ENCODE assay signal across 1 cellular context in the genomic region with DNA sequence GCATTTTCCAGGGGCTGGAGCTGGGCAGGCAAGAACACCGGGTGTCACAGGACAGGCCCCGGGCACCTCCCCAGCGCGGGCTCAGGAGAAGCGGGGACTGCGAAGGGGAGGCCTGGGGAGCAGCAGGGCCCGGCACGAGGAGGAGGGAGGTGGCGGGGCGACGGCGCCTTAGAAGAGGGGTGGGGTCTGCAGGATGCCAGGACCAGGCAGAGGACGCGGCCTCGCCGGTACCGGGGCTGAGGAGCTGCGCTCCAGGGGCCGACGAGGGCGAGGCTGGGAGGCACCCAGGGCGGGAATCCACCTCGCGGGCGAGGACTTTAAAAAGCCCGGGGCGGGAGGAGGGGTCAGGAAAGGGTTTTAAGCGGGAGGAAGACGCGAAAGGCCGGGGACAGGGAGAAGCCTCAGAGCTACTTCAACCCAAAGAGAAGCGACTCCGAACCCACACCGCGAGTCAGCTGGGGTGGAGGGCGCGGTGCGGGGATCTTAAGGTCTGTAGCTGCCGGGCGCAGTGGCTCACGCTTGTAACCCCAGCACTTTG.
TF ChIP-seq lines count a peak whose summit lies in the region.

No MANE protein-coding gene starts in this region.

TF ChIP-seq in K562, 482 proteins besides CTCF, POLR2A, EP300 and RAD21 (continues in another document):
- TF ChIP-seq FOXJ3 (CRISPR knock-in tag; IDR thresholded peaks at IDR 0.05) (no peak), SMAD3 (CRISPR knock-in tag; conservative IDR thresholded peaks at IDR 0.05) (no peak), PHTF2 (CRISPR knock-in tag; IDR thresholded peaks at IDR 0.05) (no peak), PCBP1 (IDR thresholded peaks at IDR 0.05; ENCODE audit: low read depth, low read length, poor library complexity, severe bottlenecking) (no peak), TCFL5 (CRISPR knock-in tag; conservative IDR thresholded peaks at IDR 0.05) (no peak), ELF2 (CRISPR knock-in tag; IDR thresholded peaks at IDR 0.05) (no peak), ZNF778 (CRISPR knock-in tag; IDR thresholded peaks at IDR 0.05) (no peak), CBX2 (IDR thresholded peaks at IDR 0.05; ENCODE audit: insufficient read depth, low read length, poor library complexity, severe bottlenecking) (no peak), RHOXF2B (CRISPR knock-in tag; conservative IDR thresholded peaks at IDR 0.05) (no peak), COPS2 (conservative IDR thresholded peaks at IDR 0.05) (no peak), ZFP36 (IDR thresholded peaks at IDR 0.05; ENCODE audit: low read depth, low read length, partially characterized antibody) (no peak), NCOR1 (IDR thresholded peaks at IDR 0.05) (no peak), NCOA2 (IDR thresholded peaks at IDR 0.05; ENCODE audit: partially characterized antibody in 2 of 2) (no peak), HNRNPLL (IDR thresholded peaks at IDR 0.05; ENCODE audit: low read depth, low read length, poor library complexity, severe bottlenecking) (no peak), CBFB (CRISPR knock-in tag; IDR thresholded peaks at IDR 0.05) (no peak), U2AF2 (optimal IDR thresholded peaks at IDR 0.05; ENCODE audit: low read depth, low read length) (no peak), KDM5B (IDR thresholded peaks at IDR 0.05; ENCODE audit: insufficient replicate concordance, low read depth, low read length) (peak; percentile 23), NFE2 (IDR thresholded peaks at IDR 0.05; ENCODE audit: low read depth) (no peak), E2F3 (CRISPR knock-in tag; IDR thresholded peaks at IDR 0.05) (peak; percentile 57; the same call in 1 of the 2 replicates), CBX5 (IDR thresholded peaks at IDR 0.05; ENCODE audit: borderline replicate concordance, low read depth) (no peak), MTA3 (IDR thresholded peaks at IDR 0.05; ENCODE audit: borderline replicate concordance) (no peak), HDAC3 (IDR thresholded peaks at IDR 0.05; ENCODE audit: borderline replicate concordance, partially characterized antibody) (no peak)
- TF ChIP-seq, protein P1, sequence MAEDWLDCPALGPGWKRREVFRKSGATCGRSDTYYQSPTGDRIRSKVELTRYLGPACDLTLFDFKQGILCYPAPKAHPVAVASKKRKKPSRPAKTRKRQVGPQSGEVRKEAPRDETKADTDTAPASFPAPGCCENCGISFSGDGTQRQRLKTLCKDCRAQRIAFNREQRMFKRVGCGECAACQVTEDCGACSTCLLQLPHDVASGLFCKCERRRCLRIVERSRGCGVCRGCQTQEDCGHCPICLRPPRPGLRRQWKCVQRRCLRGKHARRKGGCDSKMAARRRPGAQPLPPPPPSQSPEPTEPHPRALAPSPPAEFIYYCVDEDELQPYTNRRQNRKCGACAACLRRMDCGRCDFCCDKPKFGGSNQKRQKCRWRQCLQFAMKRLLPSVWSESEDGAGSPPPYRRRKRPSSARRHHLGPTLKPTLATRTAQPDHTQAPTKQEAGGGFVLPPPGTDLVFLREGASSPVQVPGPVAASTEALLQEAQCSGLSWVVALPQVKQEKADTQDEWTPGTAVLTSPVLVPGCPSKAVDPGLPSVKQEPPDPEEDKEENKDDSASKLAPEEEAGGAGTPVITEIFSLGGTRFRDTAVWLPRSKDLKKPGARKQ (CRISPR knock-in tag; IDR thresholded peaks at IDR 0.05), result no peak
- TF ChIP-seq, protein P2, sequence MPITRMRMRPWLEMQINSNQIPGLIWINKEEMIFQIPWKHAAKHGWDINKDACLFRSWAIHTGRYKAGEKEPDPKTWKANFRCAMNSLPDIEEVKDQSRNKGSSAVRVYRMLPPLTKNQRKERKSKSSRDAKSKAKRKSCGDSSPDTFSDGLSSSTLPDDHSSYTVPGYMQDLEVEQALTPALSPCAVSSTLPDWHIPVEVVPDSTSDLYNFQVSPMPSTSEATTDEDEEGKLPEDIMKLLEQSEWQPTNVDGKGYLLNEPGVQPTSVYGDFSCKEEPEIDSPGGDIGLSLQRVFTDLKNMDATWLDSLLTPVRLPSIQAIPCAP (CRISPR knock-in tag; IDR thresholded peaks at IDR 0.05; ENCODE audit: borderline replicate concordance), result no peak
- TF ChIP-seq, protein P3, sequence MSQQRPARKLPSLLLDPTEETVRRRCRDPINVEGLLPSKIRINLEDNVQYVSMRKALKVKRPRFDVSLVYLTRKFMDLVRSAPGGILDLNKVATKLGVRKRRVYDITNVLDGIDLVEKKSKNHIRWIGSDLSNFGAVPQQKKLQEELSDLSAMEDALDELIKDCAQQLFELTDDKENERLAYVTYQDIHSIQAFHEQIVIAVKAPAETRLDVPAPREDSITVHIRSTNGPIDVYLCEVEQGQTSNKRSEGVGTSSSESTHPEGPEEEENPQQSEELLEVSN (IDR thresholded peaks at IDR 0.05; ENCODE audit: borderline replicate concordance in 1 of 2, extremely low read depth in 1 of 2, insufficient read depth in 1 of 2, insufficient read length in 1 of 2, low read depth in 1 of 2, low read length in 1 of 2, poor library complexity in 1 of 2, severe bottlenecking in 1 of 2), result peak; percentile 71 to 95
- TF ChIP-seq, protein P4, sequence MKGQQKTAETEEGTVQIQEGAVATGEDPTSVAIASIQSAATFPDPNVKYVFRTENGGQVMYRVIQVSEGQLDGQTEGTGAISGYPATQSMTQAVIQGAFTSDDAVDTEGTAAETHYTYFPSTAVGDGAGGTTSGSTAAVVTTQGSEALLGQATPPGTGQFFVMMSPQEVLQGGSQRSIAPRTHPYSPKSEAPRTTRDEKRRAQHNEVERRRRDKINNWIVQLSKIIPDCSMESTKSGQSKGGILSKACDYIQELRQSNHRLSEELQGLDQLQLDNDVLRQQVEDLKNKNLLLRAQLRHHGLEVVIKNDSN (CRISPR knock-in tag; IDR thresholded peaks at IDR 0.05), result no peak
- TF ChIP-seq, protein P5, sequence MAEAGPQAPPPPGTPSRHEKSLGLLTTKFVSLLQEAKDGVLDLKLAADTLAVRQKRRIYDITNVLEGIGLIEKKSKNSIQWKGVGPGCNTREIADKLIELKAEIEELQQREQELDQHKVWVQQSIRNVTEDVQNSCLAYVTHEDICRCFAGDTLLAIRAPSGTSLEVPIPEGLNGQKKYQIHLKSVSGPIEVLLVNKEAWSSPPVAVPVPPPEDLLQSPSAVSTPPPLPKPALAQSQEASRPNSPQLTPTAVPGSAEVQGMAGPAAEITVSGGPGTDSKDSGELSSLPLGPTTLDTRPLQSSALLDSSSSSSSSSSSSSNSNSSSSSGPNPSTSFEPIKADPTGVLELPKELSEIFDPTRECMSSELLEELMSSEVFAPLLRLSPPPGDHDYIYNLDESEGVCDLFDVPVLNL (CRISPR knock-in tag; IDR thresholded peaks at IDR 0.05; ENCODE audit: low read depth), result 0 out of 2 replicates have a peak, but pooled peaks have one; percentile 29
- TF ChIP-seq, protein P6, sequence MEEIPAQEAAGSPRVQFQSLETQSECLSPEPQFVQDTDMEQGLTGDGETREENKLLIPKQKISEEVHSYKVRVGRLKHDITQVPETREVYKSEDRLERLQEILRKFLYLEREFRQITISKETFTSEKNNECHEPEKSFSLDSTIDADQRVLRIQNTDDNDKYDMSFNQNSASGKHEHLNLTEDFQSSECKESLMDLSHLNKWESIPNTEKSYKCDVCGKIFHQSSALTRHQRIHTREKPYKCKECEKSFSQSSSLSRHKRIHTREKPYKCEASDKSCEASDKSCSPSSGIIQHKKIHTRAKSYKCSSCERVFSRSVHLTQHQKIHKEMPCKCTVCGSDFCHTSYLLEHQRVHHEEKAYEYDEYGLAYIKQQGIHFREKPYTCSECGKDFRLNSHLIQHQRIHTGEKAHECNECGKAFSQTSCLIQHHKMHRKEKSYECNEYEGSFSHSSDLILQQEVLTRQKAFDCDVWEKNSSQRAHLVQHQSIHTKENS (CRISPR knock-in tag; IDR thresholded peaks at IDR 0.05), result no peak
- TF ChIP-seq, protein P7, sequence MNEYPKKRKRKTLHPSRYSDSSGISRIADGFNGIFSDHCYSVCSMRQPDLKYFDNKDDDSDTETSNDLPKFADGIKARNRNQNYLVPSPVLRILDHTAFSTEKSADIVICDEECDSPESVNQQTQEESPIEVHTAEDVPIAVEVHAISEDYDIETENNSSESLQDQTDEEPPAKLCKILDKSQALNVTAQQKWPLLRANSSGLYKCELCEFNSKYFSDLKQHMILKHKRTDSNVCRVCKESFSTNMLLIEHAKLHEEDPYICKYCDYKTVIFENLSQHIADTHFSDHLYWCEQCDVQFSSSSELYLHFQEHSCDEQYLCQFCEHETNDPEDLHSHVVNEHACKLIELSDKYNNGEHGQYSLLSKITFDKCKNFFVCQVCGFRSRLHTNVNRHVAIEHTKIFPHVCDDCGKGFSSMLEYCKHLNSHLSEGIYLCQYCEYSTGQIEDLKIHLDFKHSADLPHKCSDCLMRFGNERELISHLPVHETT (CRISPR knock-in tag; conservative IDR thresholded peaks at IDR 0.05 in 1 of 2, IDR thresholded peaks at IDR 0.05 in 1 of 2), result no peak
- TF ChIP-seq, protein P8, sequence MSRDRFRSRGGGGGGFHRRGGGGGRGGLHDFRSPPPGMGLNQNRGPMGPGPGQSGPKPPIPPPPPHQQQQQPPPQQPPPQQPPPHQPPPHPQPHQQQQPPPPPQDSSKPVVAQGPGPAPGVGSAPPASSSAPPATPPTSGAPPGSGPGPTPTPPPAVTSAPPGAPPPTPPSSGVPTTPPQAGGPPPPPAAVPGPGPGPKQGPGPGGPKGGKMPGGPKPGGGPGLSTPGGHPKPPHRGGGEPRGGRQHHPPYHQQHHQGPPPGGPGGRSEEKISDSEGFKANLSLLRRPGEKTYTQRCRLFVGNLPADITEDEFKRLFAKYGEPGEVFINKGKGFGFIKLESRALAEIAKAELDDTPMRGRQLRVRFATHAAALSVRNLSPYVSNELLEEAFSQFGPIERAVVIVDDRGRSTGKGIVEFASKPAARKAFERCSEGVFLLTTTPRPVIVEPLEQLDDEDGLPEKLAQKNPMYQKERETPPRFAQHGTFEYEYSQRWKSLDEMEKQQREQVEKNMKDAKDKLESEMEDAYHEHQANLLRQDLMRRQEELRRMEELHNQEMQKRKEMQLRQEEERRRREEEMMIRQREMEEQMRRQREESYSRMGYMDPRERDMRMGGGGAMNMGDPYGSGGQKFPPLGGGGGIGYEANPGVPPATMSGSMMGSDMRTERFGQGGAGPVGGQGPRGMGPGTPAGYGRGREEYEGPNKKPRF (IDR thresholded peaks at IDR 0.05; ENCODE audit: low read depth, low read length), result no peak
- TF ChIP-seq, protein P9, sequence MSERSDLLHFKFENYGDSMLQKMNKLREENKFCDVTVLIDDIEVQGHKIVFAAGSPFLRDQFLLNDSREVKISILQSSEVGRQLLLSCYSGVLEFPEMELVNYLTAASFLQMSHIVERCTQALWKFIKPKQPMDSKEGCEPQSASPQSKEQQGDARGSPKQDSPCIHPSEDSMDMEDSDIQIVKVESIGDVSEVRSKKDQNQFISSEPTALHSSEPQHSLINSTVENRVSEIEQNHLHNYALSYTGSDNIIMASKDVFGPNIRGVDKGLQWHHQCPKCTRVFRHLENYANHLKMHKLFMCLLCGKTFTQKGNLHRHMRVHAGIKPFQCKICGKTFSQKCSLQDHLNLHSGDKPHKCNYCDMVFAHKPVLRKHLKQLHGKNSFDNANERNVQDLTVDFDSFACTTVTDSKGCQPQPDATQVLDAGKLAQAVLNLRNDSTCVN (CRISPR knock-in tag; IDR thresholded peaks at IDR 0.05), result no peak
- TF ChIP-seq, protein P10, sequence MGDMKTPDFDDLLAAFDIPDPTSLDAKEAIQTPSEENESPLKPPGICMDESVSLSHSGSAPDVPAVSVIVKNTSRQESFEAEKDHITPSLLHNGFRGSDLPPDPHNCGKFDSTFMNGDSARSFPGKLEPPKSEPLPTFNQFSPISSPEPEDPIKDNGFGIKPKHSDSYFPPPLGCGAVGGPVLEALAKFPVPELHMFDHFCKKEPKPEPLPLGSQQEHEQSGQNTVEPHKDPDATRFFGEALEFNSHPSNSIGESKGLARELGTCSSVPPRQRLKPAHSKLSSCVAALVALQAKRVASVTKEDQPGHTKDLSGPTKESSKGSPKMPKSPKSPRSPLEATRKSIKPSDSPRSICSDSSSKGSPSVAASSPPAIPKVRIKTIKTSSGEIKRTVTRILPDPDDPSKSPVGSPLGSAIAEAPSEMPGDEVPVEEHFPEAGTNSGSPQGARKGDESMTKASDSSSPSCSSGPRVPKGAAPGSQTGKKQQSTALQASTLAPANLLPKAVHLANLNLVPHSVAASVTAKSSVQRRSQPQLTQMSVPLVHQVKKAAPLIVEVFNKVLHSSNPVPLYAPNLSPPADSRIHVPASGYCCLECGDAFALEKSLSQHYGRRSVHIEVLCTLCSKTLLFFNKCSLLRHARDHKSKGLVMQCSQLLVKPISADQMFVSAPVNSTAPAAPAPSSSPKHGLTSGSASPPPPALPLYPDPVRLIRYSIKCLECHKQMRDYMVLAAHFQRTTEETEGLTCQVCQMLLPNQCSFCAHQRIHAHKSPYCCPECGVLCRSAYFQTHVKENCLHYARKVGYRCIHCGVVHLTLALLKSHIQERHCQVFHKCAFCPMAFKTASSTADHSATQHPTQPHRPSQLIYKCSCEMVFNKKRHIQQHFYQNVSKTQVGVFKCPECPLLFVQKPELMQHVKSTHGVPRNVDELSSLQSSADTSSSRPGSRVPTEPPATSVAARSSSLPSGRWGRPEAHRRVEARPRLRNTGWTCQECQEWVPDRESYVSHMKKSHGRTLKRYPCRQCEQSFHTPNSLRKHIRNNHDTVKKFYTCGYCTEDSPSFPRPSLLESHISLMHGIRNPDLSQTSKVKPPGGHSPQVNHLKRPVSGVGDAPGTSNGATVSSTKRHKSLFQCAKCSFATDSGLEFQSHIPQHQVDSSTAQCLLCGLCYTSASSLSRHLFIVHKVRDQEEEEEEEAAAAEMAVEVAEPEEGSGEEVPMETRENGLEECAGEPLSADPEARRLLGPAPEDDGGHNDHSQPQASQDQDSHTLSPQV (IDR thresholded peaks at IDR 0.05), result no peak
- TF ChIP-seq, protein P11, sequence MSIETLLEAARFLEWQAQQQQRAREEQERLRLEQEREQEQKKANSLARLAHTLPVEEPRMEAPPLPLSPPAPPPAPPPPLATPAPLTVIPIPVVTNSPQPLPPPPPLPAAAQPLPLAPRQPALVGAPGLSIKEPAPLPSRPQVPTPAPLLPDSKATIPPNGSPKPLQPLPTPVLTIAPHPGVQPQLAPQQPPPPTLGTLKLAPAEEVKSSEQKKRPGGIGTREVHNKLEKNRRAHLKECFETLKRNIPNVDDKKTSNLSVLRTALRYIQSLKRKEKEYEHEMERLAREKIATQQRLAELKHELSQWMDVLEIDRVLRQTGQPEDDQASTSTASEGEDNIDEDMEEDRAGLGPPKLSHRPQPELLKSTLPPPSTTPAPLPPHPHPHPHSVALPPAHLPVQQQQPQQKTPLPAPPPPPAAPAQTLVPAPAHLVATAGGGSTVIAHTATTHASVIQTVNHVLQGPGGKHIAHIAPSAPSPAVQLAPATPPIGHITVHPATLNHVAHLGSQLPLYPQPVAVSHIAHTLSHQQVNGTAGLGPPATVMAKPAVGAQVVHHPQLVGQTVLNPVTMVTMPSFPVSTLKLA (conservative IDR thresholded peaks at IDR 0.05), result 0 out of 4 replicates have a peak, but pooled peaks of 1 of the 2 experiments have one; percentile 17
